Comparison of ENCODE assay signal across 8 cellular contexts in genomic region chr3:100492059-100492809, GRCh38. TPM values are rescaled to one million over a fixed set of nuclear protein-coding genes. Genes with fewer than 3 reads are reported as not detected.
DNase-seq lines count a peak whose midpoint lies in the region; ATAC-seq and TF ChIP-seq lines count a peak whose summit lies in the region.

TSS of gene TMEM45A (plus strand) at chr3:100492619. CDS start at chr3:100555212, 62,593 bp downstream.

- peak; percentile 98 for ATAC-seq in CD4-positive, alpha-beta T cell (ENCODE audit: poor library complexity)
- ATAC-seq in GM19455 (IDR thresholded peaks at IDR 0.05; ENCODE audit: unreplicated experiment) (peak; percentile 98), HG03575 (IDR thresholded peaks at IDR 0.05; ENCODE audit: extremely low read depth, insufficient number of reproducible peaks, low FRiP score, unreplicated experiment) (peak; percentile 77)

- peak within 1 kb of the TSS; percentile 56 for H3K4me2 ChIP-seq in mesendoderm (ENCODE audit: low read length)

- H3K4me3 Mint-ChIP-seq in CD4-positive, alpha-beta T cell: peak within 1 kb of the TSS; percentile 87

- H3K4ac ChIP-seq in mesendoderm (ENCODE audit: low read depth, low read length): no peak within 1 kb of the TSS

- no peaks in the 10 kb centered on the region for H3K79me1 ChIP-seq in mesendoderm (ENCODE audit: low read length)

- H2AK5ac ChIP-seq in mesendoderm (ENCODE audit: low read length): no peak within 1 kb of the TSS

- peak within 1 kb of the TSS; percentile 33 for H4K5ac ChIP-seq in mesendoderm (ENCODE audit: low read length)

- H4K8ac ChIP-seq in mesendoderm (ENCODE audit: low read depth, low read length): no peak within 1 kb of the TSS

- H3K9ac ChIP-seq in endocrine pancreas (ENCODE audit: control insufficient read depth, insufficient read depth, low read length) (peak within 1 kb of the TSS; percentile 38), mesendoderm (ENCODE audit: low read length) (peak within 1 kb of the TSS; percentile 71)

- H3K27ac Mint-ChIP-seq in CD4-positive, alpha-beta T cell: no peak within 1 kb of the TSS

- H3K27me3 ChIP-seq in CD4-positive, alpha-beta T cell (ENCODE audit: control insufficient read depth, insufficient read depth, low read length): no peaks in the 10 kb centered on the region
- H3K27me3 ChIP-seq in endocrine pancreas (ENCODE audit: control insufficient read depth, insufficient read depth, low read length) (no peaks in the 10 kb centered on the region), mesendoderm (ENCODE audit: insufficient read depth, low read length, poor library complexity) (no peaks in the 10 kb centered on the region)

- no peaks in the 10 kb centered on the region for H3K9me3 Mint-ChIP-seq in CD4-positive, alpha-beta T cell

- H3K23ac ChIP-seq in mesendoderm (ENCODE audit: low read length): no peak within 1 kb of the TSS

- peak within 1 kb of the TSS; percentile 48 for H2BK120ac ChIP-seq in mesendoderm (ENCODE audit: low read depth, low read length)

- DNase-seq in CD4-positive, alpha-beta T cell: peak; percentile 20 to 78 (median 53)
- DNase-seq in NCI-H82 treated with DMSO at 0.1 percent for 48 hours (lab: John Stamatoyannopoulos, UW; ENCODE audit: unreplicated experiment) (peak; percentile 79), mesendoderm (peak; percentile 97)
- peak; percentile 56 to 74 (median 62) for DNase-seq in activated CD8-positive, alpha-beta memory T cell treated with anti-CD3 and anti-CD28 coated beads for 48 hours (ENCODE audit: low read depth in 2 of 3, low spot score in 2 of 3)
- DNase-seq in stimulated activated CD8-positive, alpha-beta memory T cell treated with anti-CD3 and anti-CD28 coated beads, Interleukin-12 subunit alpha, Interleukin-12 subunit beta, amount 100 ng/mL, for 24 hours (ENCODE audit: extremely low read depth): peak; percentile 52

- CTCF ChIA-PET in CD4-positive, alpha-beta T cell (lab: Charles Lee): interaction anchor here (0.7 kb wide), 1 partner anchor 101 kb away, joined by 3 read pairs; no protein-coding TSS in a partner anchor

- POLR2A ChIA-PET in CD4-positive, alpha-beta T cell (lab: Charles Lee): no interaction called here

- no peak for TF ChIP-seq CTCF in CD4-positive, alpha-beta T cell (IDR thresholded peaks at IDR 0.05)

- no peaks in the 10 kb centered on the region for H3K79me2 ChIP-seq in mesendoderm (ENCODE audit: control insufficient read depth, insufficient read depth, low read length)

- WGBS in mesendoderm (ENCODE audit: extremely low coverage, insufficient coverage, low lambda C conversion rate): no CpG with 5 or more reads among the region's 53 CpGs

- H3K27me3 Mint-ChIP-seq in CD4-positive, alpha-beta T cell: peaks cover 22% of the 10 kb centered on the region

- no peak within 1 kb of the TSS for H3K27ac ChIP-seq in CD4-positive, alpha-beta T cell (ENCODE audit: low read depth, low read length)
- H3K27ac ChIP-seq in mesendoderm (ENCODE audit: low read depth, low read length): peak within 1 kb of the TSS; percentile 6

- H3K36me3 ChIP-seq in endocrine pancreas (ENCODE audit: control insufficient read depth, insufficient read depth, low read length) (no peaks in the 10 kb centered on the region), mesendoderm (ENCODE audit: control insufficient read depth, insufficient read depth, low read length) (no peaks in the 10 kb centered on the region)

- H3K18ac ChIP-seq in mesendoderm (ENCODE audit: low read length): peak within 1 kb of the TSS; percentile 64

- H2BK5ac ChIP-seq in mesendoderm (ENCODE audit: low read length): no peak within 1 kb of the TSS

- H3K4me1 ChIP-seq in endocrine pancreas (ENCODE audit: control insufficient read depth, insufficient read depth, low read length): no peaks in the 10 kb centered on the region
- H3K4me1 ChIP-seq in mesendoderm (ENCODE audit: control insufficient read depth, low read depth, low read length): peaks cover 3% of the 10 kb centered on the region

- intact Hi-C loops in CD4-positive, alpha-beta T cell (cut with DNase I, micrococcal nuclease): no loop called here

- peaks cover 15% of the 10 kb centered on the region for H3K4me1 Mint-ChIP-seq in CD4-positive, alpha-beta T cell (ENCODE audit: low read depth)

- no peaks in the 10 kb centered on the region for H3K36me3 Mint-ChIP-seq in CD4-positive, alpha-beta T cell (ENCODE audit: low read depth)

- H3K9me3 ChIP-seq in CD4-positive, alpha-beta T cell (ENCODE audit: control insufficient read depth, low read length): no peaks in the 10 kb centered on the region
- no peaks in the 10 kb centered on the region for H3K9me3 ChIP-seq in endocrine pancreas (ENCODE audit: control insufficient read depth, low read length)

- no peak within 1 kb of the TSS for H2BK15ac ChIP-seq in mesendoderm (replicated peaks; ENCODE audit: low read depth)

- H3K4me3 ChIP-seq in endocrine pancreas (ENCODE audit: control insufficient read depth, insufficient read depth, low read length): peak within 1 kb of the TSS; percentile 73
- peak within 1 kb of the TSS; percentile 66 for H3K4me3 ChIP-seq in mesendoderm (ENCODE audit: low read length)

- peak within 1 kb of the TSS; percentile 88 for H3K56ac ChIP-seq in mesendoderm (ENCODE audit: low read length)

RNA-seq across cellular contexts. Expression of gene TMEM45A, which starts in this region (rescaled TPM):
- total RNA-seq in CD4-positive, alpha-beta T cell: under 1 TPM in 1 of 2 experiments, not detected in 1; 0.08 TPM
- polyA plus RNA-seq in mesendoderm (2013, experiment 1 of 2): 7.3 TPM
- polyA plus RNA-seq in mesendoderm (2013, experiment 2 of 2): 8.5 TPM

Comparison
In these comparisons a context has a peak if more than half of its experiments do, and no peak if none do; other contexts are left out.
1. Peak in DNase-seq and ATAC-seq in CD4-positive, alpha-beta T cell; RNA of the gene not detected or under 1 TPM.